In genomic region chr17:1058423-1059130, GRCh38 we compare ENCODE assay signal across 9 cellular contexts.
DNase-seq lines count a peak whose midpoint lies in the region; ATAC-seq and TF ChIP-seq lines count a peak whose summit lies in the region.
"Had no signal": no experiment of that assay in that cellular context is flagged by ENCODE, and none has a peak within 500 bp of the region (broad histone marks: within the 10 kb centered on the region; RNA-seq: fewer than 3 reads in every experiment).

No MANE protein-coding gene starts in this region.

- H3K27ac ChIP-seq in OCI-LY7 (ENCODE audit: low read depth, low read length, poor library complexity, severe bottlenecking) (no peak overlapping the region), ovary (no peak overlapping the region)
- H3K27ac ChIP-seq: BLaER1 treated with 17β-estradiol and CSF1 and Interleukin-3, amounts not matched to agents 10 nM and 100 nM had no signal

- CTCF ChIA-PET in OCI-LY7 (lab: Charles Lee; ENCODE audit: unreplicated experiment), result interaction anchor here (0.6 to 1.1 kb wide), 2 partner anchors 69 to 87 kb away, joined by 5 read pairs; no protein-coding TSS in a partner anchor

- H3K4me3 Mint-ChIP-seq in activated T-helper 17 cell treated with anti-CD3 and anti-CD28 coated beads, Interleukin-2, amount 50 U/mL, for 72 hours, result no peak overlapping the region

- DNase-seq in NCI-H146 (lab: John Stamatoyannopoulos, UW), result peak; percentile 23
- no peak for DNase-seq in NCI-H146 treated with DMSO at 0.1 percent for 48 hours (lab: John Stamatoyannopoulos, UW; ENCODE audit: unreplicated experiment)
- DNase-seq in OCI-LY7 (ENCODE audit: low spot score), result peak; percentile 32
- peak; percentile 79 for DNase-seq in left ventricle myocardium superior
- peak; percentile 10 for DNase-seq in stimulated activated CD8-positive, alpha-beta memory T cell treated with anti-CD3 and anti-CD28 coated beads, Interleukin-12 subunit alpha, Interleukin-12 subunit beta, amount 100 ng/mL, for 1 hour (ENCODE audit: low read depth)
- no peak for DNase-seq in ovary

- H3K36me3 ChIP-seq in OCI-LY7 (ENCODE audit: insufficient read depth, low read length) (peaks cover 68% of the 10 kb centered on the region), ovary (no peaks in the 10 kb centered on the region)

- no peaks in the 10 kb centered on the region for H3K79me2 ChIP-seq in OCI-LY7 (ENCODE audit: insufficient read depth, low read depth, low read length)

- no peak for TF ChIP-seq POLR2A in ovary (IDR thresholded peaks at IDR 0.05)

- no peaks in the 10 kb centered on the region for H4K20me1 ChIP-seq in OCI-LY7 (ENCODE audit: insufficient read depth, low read length)

- no peaks in the 10 kb centered on the region for H3K9me2 ChIP-seq in OCI-LY7 (ENCODE audit: insufficient read depth, low read length)

- H3K9me3 ChIP-seq in OCI-LY7 (ENCODE audit: low read length), result no peaks in the 10 kb centered on the region
- no peaks in the 10 kb centered on the region for H3K9me3 ChIP-seq in ovary
- H3K9me3 ChIP-seq: BLaER1 treated with 17β-estradiol and CSF1 and Interleukin-3, amounts not matched to agents 10 nM and 100 nM had no signal

- intact Hi-C loops in OCI-LY7 (cut with micrococcal nuclease; ENCODE audit: unreplicated experiment) (loop anchor here (5.0 kb wide), 1 partner anchor 274 kb away; no protein-coding TSS in a partner anchor), left ventricle myocardium superior (cut with micrococcal nuclease) (no loop called here), ovary (cut with DNase I) (loop anchor here in 2 of 4 donors (5.0 to 10.0 kb wide), 3 partner anchors 61 to 254 kb away; partner anchors contain the start of gene TIMM22 (in 1 of the 2))

- H3K27me3 Mint-ChIP-seq in activated T-helper 17 cell treated with anti-CD3 and anti-CD28 coated beads, Interleukin-2, amount 50 U/mL, for 72 hours, result no peaks in the 10 kb centered on the region

- H3K4me1 Mint-ChIP-seq in activated T-helper 17 cell treated with anti-CD3 and anti-CD28 coated beads, Interleukin-2, amount 50 U/mL, for 72 hours, result no peaks in the 10 kb centered on the region

- H3K4me3 ChIP-seq in OCI-LY7 (ENCODE audit: low read depth, low read length, poor library complexity, severe bottlenecking), result no peak overlapping the region
- H3K4me3 ChIP-seq in ovary, result no peak overlapping the region
- H3K4me3 ChIP-seq: BLaER1 treated with 17β-estradiol and CSF1 and Interleukin-3, amounts not matched to agents 10 nM and 100 nM had no signal

- H3K4me2 ChIP-seq in OCI-LY7 (ENCODE audit: low read length), result no peak overlapping the region
- H3K4me2 ChIP-seq: BLaER1 treated with 17β-estradiol and CSF1 and Interleukin-3, amounts not matched to agents 10 nM and 100 nM had no signal

- H3K4me1 ChIP-seq in OCI-LY7 (ENCODE audit: insufficient read depth, low read length, poor library complexity, severe bottlenecking) (no peaks in the 10 kb centered on the region), ovary (ENCODE audit: insufficient read depth) (no peaks in the 10 kb centered on the region)

- H3K36me3 Mint-ChIP-seq in activated T-helper 17 cell treated with anti-CD3 and anti-CD28 coated beads, Interleukin-2, amount 50 U/mL, for 72 hours (ENCODE audit: low read depth), result peaks cover 51% of the 10 kb centered on the region

- H3K9me3 Mint-ChIP-seq in activated T-helper 17 cell treated with anti-CD3 and anti-CD28 coated beads, Interleukin-2, amount 50 U/mL, for 72 hours, result no peaks in the 10 kb centered on the region

- no peak overlapping the region for H3K27ac Mint-ChIP-seq in activated T-helper 17 cell treated with anti-CD3 and anti-CD28 coated beads, Interleukin-2, amount 50 U/mL, for 72 hours

- H3K27me3 ChIP-seq in ovary, result no peaks in the 10 kb centered on the region
- H3K27me3 ChIP-seq: BLaER1 treated with 17β-estradiol and CSF1 and Interleukin-3, amounts not matched to agents 10 nM and 100 nM had no signal

- POLR2A ChIA-PET in OCI-LY7 (lab: Charles Lee), result interaction anchor here (0.6 kb wide), 1 partner anchor 130 kb away, joined by 4 read pairs; no protein-coding TSS in a partner anchor

- no peak for TF ChIP-seq EP300 in ovary (IDR thresholded peaks at IDR 0.05)

- TF ChIP-seq CTCF in OCI-LY7 (conservative IDR thresholded peaks at IDR 0.05; ENCODE audit: low read length), result peak; percentile 64
- TF ChIP-seq CTCF in ovary (IDR thresholded peaks at IDR 0.05), result no peak

- ATAC-seq in activated T-helper 17 cell treated with anti-CD3 and anti-CD28 coated beads, Interleukin-2, amount 50 U/mL, for 72 hours (replicated peaks), result peak; percentile 45
- ATAC-seq in left ventricle myocardium superior, result peak; percentile 53
- ATAC-seq in HG02840 (IDR thresholded peaks at IDR 0.05; ENCODE audit: low FRiP score, unreplicated experiment), result no peak

- no peak overlapping the region for H2AFZ ChIP-seq in OCI-LY7 (ENCODE audit: low read length)

- BruUV-seq in OCI-LY7 (replicated peaks; lab: Mats Ljungman, UMichigan), result no TSS peak

- WGBS in ovary, 3 donors, result 85 to 87% (median 85%) methylated on average over 18 of the region's 18 CpGs

Comparison
In these comparisons a context has a peak if more than half of its experiments do, and no peak if none do; other contexts are left out.
1. DNase-seq: peak in NCI-H146 (single experiment), OCI-LY7 (single experiment), left ventricle myocardium superior (single experiment) and stimulated activated CD8-positive, alpha-beta memory T cell treated with anti-CD3 and anti-CD28 coated beads, Interleukin-12 subunit alpha, Interleukin-12 subunit beta, amount 100 ng/mL, for 1 hour (single experiment); none in NCI-H146 treated with DMSO at 0.1 percent for 48 hours (single experiment) and ovary (0 of 5).